10 cellular contexts compared by ENCODE assay signal in genomic region chr12:53343978-53344377, GRCh38. TPM values are rescaled to one million over a fixed set of nuclear protein-coding genes. Genes with fewer than 3 reads are reported as not detected.
DNase-seq lines count a peak whose midpoint lies in the region; ATAC-seq and TF ChIP-seq lines count a peak whose summit lies in the region.
"Had no signal": no experiment of that assay in that cellular context is flagged by ENCODE, and none has a peak within 500 bp of the region (broad histone marks: within the 10 kb centered on the region; RNA-seq: fewer than 3 reads in every experiment).

No MANE protein-coding gene starts in this region.

- no peak for DNase-seq in activated naive CD4-positive, alpha-beta T cell (lab: John Stamatoyannopoulos, UW)
- DNase-seq in activated CD8-positive, alpha-beta T cell treated with anti-CD3 and anti-CD28 coated beads, Interleukin-2, amount 10 ng/mL, durations not matched to agents 7 days and 5 days, result no peak
- DNase-seq in mesothelial cell of epicardium (ENCODE audit: low spot score in 2 of 2, unreplicated experiment in 2 of 2) (no peak), type B pancreatic cell (ENCODE audit: extremely low spot score, unreplicated experiment) (no peak), ureter (ENCODE audit: low spot score) (no peak)

- H3K9me3 Mint-ChIP-seq in activated naive CD4-positive, alpha-beta T cell treated with anti-CD3 and anti-CD28 coated beads, Interleukin-2, amount 50 U/mL, for 24 hours, result no peaks in the 10 kb centered on the region
- H3K9me3 Mint-ChIP-seq in activated CD8-positive, alpha-beta T cell treated with anti-CD3 and anti-CD28 coated beads, Interleukin-2, amount 10 ng/mL, durations not matched to agents 7 days and 5 days (ENCODE audit: insufficient read depth), result no peaks in the 10 kb centered on the region
- H3K9me3 Mint-ChIP-seq in mesothelial cell of epicardium, result no peaks in the 10 kb centered on the region
- H3K9me3 Mint-ChIP-seq in type B pancreatic cell, result no peaks in the 10 kb centered on the region
- H3K9me3 Mint-ChIP-seq: activated naive CD4-positive, alpha-beta T cell treated with anti-CD3 and anti-CD28 coated beads, Interleukin-2, amount 50 U/mL, for 72 hours had no signal

- H3K4me1 Mint-ChIP-seq in activated naive CD4-positive, alpha-beta T cell treated with anti-CD3 and anti-CD28 coated beads, Interleukin-2, amount 50 U/mL, for 24 hours, result peaks cover 22% of the 10 kb centered on the region
- H3K4me1 Mint-ChIP-seq in activated CD8-positive, alpha-beta T cell treated with anti-CD3 and anti-CD28 coated beads, Interleukin-2, amount 10 ng/mL, durations not matched to agents 7 days and 5 days (ENCODE audit: low read depth), result peaks cover 17% of the 10 kb centered on the region
- peaks cover 18% of the 10 kb centered on the region for H3K4me1 Mint-ChIP-seq in mesothelial cell of epicardium
- peaks cover 6% of the 10 kb centered on the region for H3K4me1 Mint-ChIP-seq in type B pancreatic cell (ENCODE audit: unreplicated experiment)

- CTCF ChIA-PET in activated CD8-positive, alpha-beta T cell treated with anti-CD3 and anti-CD28 coated beads, Interleukin-2, amount 10 ng/mL, durations not matched to agents 7 days and 5 days (lab: Charles Lee), result interaction anchor here (1.1 to 7.1 kb wide), 9 partner anchors 10 to 278 kb away, joined by 3 to 290 read pairs (median 10); partner anchors contain the start of genes AAAS and PFDN5

- H3K4me3 Mint-ChIP-seq in activated naive CD4-positive, alpha-beta T cell treated with anti-CD3 and anti-CD28 coated beads, Interleukin-2, amount 50 U/mL, for 24 hours, result peak overlapping the region; percentile 70
- peak overlapping the region; percentile 42 for H3K4me3 Mint-ChIP-seq in activated CD8-positive, alpha-beta T cell treated with anti-CD3 and anti-CD28 coated beads, Interleukin-2, amount 10 ng/mL, durations not matched to agents 7 days and 5 days
- peak overlapping the region; percentile 56 for H3K4me3 Mint-ChIP-seq in mesothelial cell of epicardium
- peak overlapping the region; percentile 78 for H3K4me3 Mint-ChIP-seq in type B pancreatic cell

- ATAC-seq in activated CD8-positive, alpha-beta T cell treated with anti-CD3 and anti-CD28 coated beads, Interleukin-2, amount 10 ng/mL, durations not matched to agents 7 days and 5 days, result no peak
- ATAC-seq in GM21825 (IDR thresholded peaks at IDR 0.05; ENCODE audit: unreplicated experiment) (no peak), HG03565 (IDR thresholded peaks at IDR 0.05; ENCODE audit: unreplicated experiment) (no peak)

- H3K36me3 Mint-ChIP-seq in activated naive CD4-positive, alpha-beta T cell treated with anti-CD3 and anti-CD28 coated beads, Interleukin-2, amount 50 U/mL, for 24 hours, result no peaks in the 10 kb centered on the region
- no peaks in the 10 kb centered on the region for H3K36me3 Mint-ChIP-seq in activated CD8-positive, alpha-beta T cell treated with anti-CD3 and anti-CD28 coated beads, Interleukin-2, amount 10 ng/mL, durations not matched to agents 7 days and 5 days (ENCODE audit: low read depth)
- H3K36me3 Mint-ChIP-seq in mesothelial cell of epicardium, result no peaks in the 10 kb centered on the region
- H3K36me3 Mint-ChIP-seq in type B pancreatic cell, result no peaks in the 10 kb centered on the region
- H3K36me3 Mint-ChIP-seq: activated naive CD4-positive, alpha-beta T cell treated with anti-CD3 and anti-CD28 coated beads, Interleukin-2, amount 50 U/mL, for 72 hours had no signal

- H3K27ac Mint-ChIP-seq in activated naive CD4-positive, alpha-beta T cell treated with anti-CD3 and anti-CD28 coated beads, Interleukin-2, amount 50 U/mL, for 24 hours, result peak overlapping the region; percentile 14
- peak overlapping the region; percentile 65 for H3K27ac Mint-ChIP-seq in activated CD8-positive, alpha-beta T cell treated with anti-CD3 and anti-CD28 coated beads, Interleukin-2, amount 10 ng/mL, durations not matched to agents 7 days and 5 days
- H3K27ac Mint-ChIP-seq in mesothelial cell of epicardium (no peak overlapping the region), type B pancreatic cell (no peak overlapping the region)
- H3K27ac Mint-ChIP-seq: activated naive CD4-positive, alpha-beta T cell treated with anti-CD3 and anti-CD28 coated beads, Interleukin-2, amount 50 U/mL, for 72 hours had no signal

- POLR2A ChIA-PET in activated CD8-positive, alpha-beta T cell treated with anti-CD3 and anti-CD28 coated beads, Interleukin-2, amount 10 ng/mL, durations not matched to agents 7 days and 5 days (lab: Charles Lee), result interaction anchor here (1.0 to 3.3 kb wide), 5 partner anchors 16 to 97 kb away, joined by 3 to 38 read pairs (median 5); partner anchors contain the start of gene AAAS

- H3K27me3 Mint-ChIP-seq in activated naive CD4-positive, alpha-beta T cell treated with anti-CD3 and anti-CD28 coated beads, Interleukin-2, amount 50 U/mL, for 24 hours, result no peaks in the 10 kb centered on the region
- peaks cover 12% of the 10 kb centered on the region for H3K27me3 Mint-ChIP-seq in activated CD8-positive, alpha-beta T cell treated with anti-CD3 and anti-CD28 coated beads, Interleukin-2, amount 10 ng/mL, durations not matched to agents 7 days and 5 days (ENCODE audit: low read depth)
- H3K27me3 Mint-ChIP-seq in mesothelial cell of epicardium (ENCODE audit: low read depth), result peaks cover 10% of the 10 kb centered on the region
- H3K27me3 Mint-ChIP-seq in type B pancreatic cell, result peaks cover 25% of the 10 kb centered on the region

- TF ChIP-seq CTCF in mesothelial cell of epicardium (IDR thresholded peaks at IDR 0.05; ENCODE audit: unreplicated experiment), result no peak
- no peak for TF ChIP-seq CTCF in type B pancreatic cell (conservative IDR thresholded peaks at IDR 0.05)

RNA-seq across cellular contexts. Expression of gene SP7, which starts 7.8 kb away (rescaled TPM):
- not detected for total RNA-seq in activated CD8-positive, alpha-beta T cell treated with anti-CD3 and anti-CD28 coated beads, Interleukin-2, amount 10 ng/mL, durations not matched to agents 7 days and 5 days
- total RNA-seq in mesothelial cell of epicardium (0.27 to 0.62 TPM (median 0.47 TPM) in 3 replicates), type B pancreatic cell (ENCODE audit: low replicate concordance) (0.22 TPM in 1 of 2 replicates, not detected in the other), ureter (not detected)
- total RNA-seq: activated naive CD4-positive, alpha-beta T cell treated with anti-CD3 and anti-CD28 coated beads, Interleukin-2, amount 50 U/mL, for 72 hours; subcutaneous adipose tissue had no signal

RNA-seq across cellular contexts. Expression of gene AAAS, which starts 22.6 kb away (rescaled TPM):
- 10 to 100 TPM; 67.5 to 67.9 TPM for total RNA-seq in activated CD8-positive, alpha-beta T cell treated with anti-CD3 and anti-CD28 coated beads, Interleukin-2, amount 10 ng/mL, durations not matched to agents 7 days and 5 days
- total RNA-seq in mesothelial cell of epicardium (77.2 to 85.4 TPM (median 84.8 TPM) in 3 replicates), type B pancreatic cell (ENCODE audit: low replicate concordance) (54.7 and 75.4 TPM in 2 replicates), ureter (44.1 TPM)

RNA-seq across cellular contexts. Expression of gene SP1, which starts 36.0 kb away (rescaled TPM):
- total RNA-seq in activated CD8-positive, alpha-beta T cell treated with anti-CD3 and anti-CD28 coated beads, Interleukin-2, amount 10 ng/mL, durations not matched to agents 7 days and 5 days, result 10 to 100 TPM; 72.2 to 76.5 TPM
- 112 to 120 TPM (median 116 TPM) in 3 replicates for total RNA-seq in mesothelial cell of epicardium
- total RNA-seq in type B pancreatic cell (ENCODE audit: low replicate concordance), result 82.9 and 99.5 TPM in 2 replicates
- total RNA-seq in ureter, result 104 TPM

RNA-seq across cellular contexts. Expression of gene MYG1, which starts 44.5 kb away (rescaled TPM):
- 10 to 100 TPM; 55.6 to 56.9 TPM for total RNA-seq in activated CD8-positive, alpha-beta T cell treated with anti-CD3 and anti-CD28 coated beads, Interleukin-2, amount 10 ng/mL, durations not matched to agents 7 days and 5 days
- total RNA-seq in mesothelial cell of epicardium, result 50.1 to 55.9 TPM (median 53.8 TPM) in 3 replicates
- total RNA-seq in type B pancreatic cell (ENCODE audit: low replicate concordance), result 44.3 and 58.6 TPM in 2 replicates
- total RNA-seq in ureter, result 50.0 TPM

RNA-seq across cellular contexts. Expression of gene PFDN5, which starts 48.6 kb away (rescaled TPM):
- total RNA-seq in activated CD8-positive, alpha-beta T cell treated with anti-CD3 and anti-CD28 coated beads, Interleukin-2, amount 10 ng/mL, durations not matched to agents 7 days and 5 days, result 100 to 1,000 TPM; 292 to 307 TPM
- total RNA-seq in mesothelial cell of epicardium (328 to 339 TPM (median 338 TPM) in 3 replicates), type B pancreatic cell (ENCODE audit: low replicate concordance) (316 and 336 TPM in 2 replicates), ureter (468 TPM)

Comparison
In these comparisons a context has a peak if more than half of its experiments do, and no peak if none do; other contexts are left out.
1. H3K27ac Mint-ChIP-seq: peak in activated naive CD4-positive, alpha-beta T cell treated with anti-CD3 and anti-CD28 coated beads, Interleukin-2, amount 50 U/mL, for 24 hours (single experiment) and activated CD8-positive, alpha-beta T cell treated with anti-CD3 and anti-CD28 coated beads, Interleukin-2, amount 10 ng/mL, durations not matched to agents 7 days and 5 days (single experiment); none in mesothelial cell of epicardium (single experiment) and type B pancreatic cell (single experiment).
2. Peak in every context shown above with its lines, with median percentiles within 50 percentile points of each other: H3K4me3 Mint-ChIP-seq.